In genomic region chr1:83813571-83813970, GRCh38 we compare ENCODE assay signal across 14 cellular contexts.
"Had no signal": no experiment of that assay in that cellular context is flagged by ENCODE, and none has a peak within 500 bp of the region (broad histone marks: within the 10 kb centered on the region; RNA-seq: fewer than 3 reads in every experiment).

No MANE protein-coding gene starts in this region.

- H3K4me1 Mint-ChIP-seq: natural killer cell had no signal

- H3K27ac Mint-ChIP-seq: dendritic cell treated with granulocyte-macrophage colony-stimulating factor and Interleukin-4, amounts not matched to agents 40 ng/mL and 50 ng/mL, for 4 days; effector memory CD8-positive, alpha-beta T cell; natural killer cell had no signal

- H3K36me3 Mint-ChIP-seq: natural killer cell had no signal

- H3K27me3 Mint-ChIP-seq: dendritic cell treated with granulocyte-macrophage colony-stimulating factor and Interleukin-4, amounts not matched to agents 40 ng/mL and 50 ng/mL, for 4 days had no signal

- H3K4me3 Mint-ChIP-seq: dendritic cell treated with granulocyte-macrophage colony-stimulating factor and Interleukin-4, amounts not matched to agents 40 ng/mL and 50 ng/mL, for 4 days; effector memory CD8-positive, alpha-beta T cell; natural killer cell; neural crest cell had no signal

- DNase-seq: effector memory CD8-positive, alpha-beta T cell; esophagus squamous epithelium; glutamatergic neuron; islet precursor cell; natural killer cell; posterior cingulate gyrus; sigmoid colon; stimulated activated naive CD4-positive, alpha-beta T cell; stomach; transverse colon had no signal

- ATAC-seq: effector memory CD8-positive, alpha-beta T cell; gastroesophageal sphincter; left lobe of liver; natural killer cell had no signal
